15 cellular contexts compared by ENCODE assay signal in genomic region chr9:12716823-12717222, GRCh38. TPM values are rescaled to one million over a fixed set of nuclear protein-coding genes. Genes with fewer than 3 reads are reported as not detected.
DNase-seq lines count a peak whose midpoint lies in the region; ATAC-seq and TF ChIP-seq lines count a peak whose summit lies in the region.
"Had no signal": no experiment of that assay in that cellular context is flagged by ENCODE, and none has a peak within 500 bp of the region (broad histone marks: within the 10 kb centered on the region; RNA-seq: fewer than 3 reads in every experiment).

No MANE protein-coding gene starts in this region.

- no peaks in the 10 kb centered on the region for H3K9me2 ChIP-seq in DOHH2 (replicated peaks; ENCODE audit: control insufficient read depth, low read length)

- H3K27ac ChIP-seq in A673 (ENCODE audit: low read depth, low read length, poor library complexity, severe bottlenecking) (no peak overlapping the region), DOHH2 (ENCODE audit: low read depth, low read length) (no peak overlapping the region)
- H3K27ac ChIP-seq: adrenal gland, heart right ventricle, SJCRH30 had no signal

- POLR2A ChIA-PET in A673 (lab: Charles Lee; ENCODE audit: low non-redundant PET): no interaction called here

- no peaks in the 10 kb centered on the region for H3K79me2 ChIP-seq in DOHH2 (ENCODE audit: control insufficient read depth, low read length)

- peak; percentile 44 for TF ChIP-seq CTCF in A673 (conservative IDR thresholded peaks at IDR 0.05; ENCODE audit: low read depth, low read length)
- TF ChIP-seq CTCF in DOHH2 (IDR thresholded peaks at IDR 0.05; ENCODE audit: low read depth, low read length, poor library complexity, severe bottlenecking): peak; percentile 13
- TF ChIP-seq CTCF in fibroblast of mammary gland (conservative IDR thresholded peaks at IDR 0.05; ENCODE audit: control insufficient read depth, insufficient read depth, low read depth, low read length): peak; percentile 10

- no peaks in the 10 kb centered on the region for H4K20me1 ChIP-seq in DOHH2 (ENCODE audit: control insufficient read depth, insufficient read depth, low read depth, low read length)

- ATAC-seq in GM21529 (IDR thresholded peaks at IDR 0.05; ENCODE audit: unreplicated experiment): no peak
- ATAC-seq: heart right ventricle had no signal

- DNase-seq in A673 (ENCODE audit: low spot score) (no peak), NCI-H69 (lab: John Stamatoyannopoulos, UW) (peak; percentile 53), fibroblast of mammary gland (ENCODE audit: low read depth) (no peak), NOMO-1 treated with dmso at 0.1 percent for 144 hours (lab: John Stamatoyannopoulos, UW; ENCODE audit: unreplicated experiment) (no peak), NCI-H2081 (lab: John Stamatoyannopoulos, UW) (no peak)
- DNase-seq: activated CD4-positive, alpha-beta memory T cell treated with anti-CD3 and anti-CD28 coated beads for 36 hours; adrenal gland; CD4-positive, CD25-positive, alpha-beta regulatory T cell; erythroblast; heart right ventricle; kidney glomerular epithelial cell; SJCRH30 had no signal

- H3K4me3 ChIP-seq in A673 (ENCODE audit: low read depth, low read length, poor library complexity, severe bottlenecking) (no peak overlapping the region), DOHH2 (ENCODE audit: low read length) (no peak overlapping the region), fibroblast of mammary gland (ENCODE audit: control insufficient read depth, low read depth, low read length) (no peak overlapping the region)
- H3K4me3 ChIP-seq: adrenal gland, heart right ventricle, SJCRH30 had no signal

- H3K36me3 ChIP-seq in A673 (ENCODE audit: insufficient read depth, low read length, poor library complexity, severe bottlenecking): no peaks in the 10 kb centered on the region
- no peaks in the 10 kb centered on the region for H3K36me3 ChIP-seq in DOHH2 (ENCODE audit: control insufficient read depth, low read length)
- H3K36me3 ChIP-seq: adrenal gland, heart right ventricle, SJCRH30 had no signal

- intact Hi-C loops in A673 (cut with micrococcal nuclease; ENCODE audit: unreplicated experiment): no loop called here

- CTCF ChIA-PET in A673 (lab: Charles Lee): no interaction called here

- no peaks in the 10 kb centered on the region for H3K9me3 ChIP-seq in A673 (ENCODE audit: low read depth, low read length, poor library complexity, severe bottlenecking)
- no peaks in the 10 kb centered on the region for H3K9me3 ChIP-seq in DOHH2 (ENCODE audit: control insufficient read depth, insufficient read depth, low read length)
- H3K9me3 ChIP-seq: adrenal gland, heart right ventricle, SJCRH30 had no signal

- H3F3A ChIP-seq in DOHH2 (ENCODE audit: control insufficient read depth, insufficient read depth): no peaks in the 10 kb centered on the region

- H3K4me2 ChIP-seq in DOHH2 (ENCODE audit: low read length): no peak overlapping the region

- no TSS peak for BruUV-seq in A673 (replicated peaks; lab: Mats Ljungman, UMichigan)

- no peaks in the 10 kb centered on the region for H3K4me1 ChIP-seq in A673 (ENCODE audit: insufficient read depth, low read length, poor library complexity, severe bottlenecking)
- no peaks in the 10 kb centered on the region for H3K4me1 ChIP-seq in DOHH2 (ENCODE audit: control insufficient read depth, low read length)
- H3K4me1 ChIP-seq: adrenal gland, heart right ventricle, SJCRH30 had no signal

- H3K27me3 ChIP-seq in A673 (replicated peaks; ENCODE audit: insufficient read depth, low read depth, low read length, poor library complexity): no peaks in the 10 kb centered on the region
- H3K27me3 ChIP-seq in DOHH2 (ENCODE audit: control insufficient read depth, low read length): no peaks in the 10 kb centered on the region
- H3K27me3 ChIP-seq: adrenal gland, heart right ventricle, SJCRH30 had no signal

RNA-seq across cellular contexts. Expression of gene TYRP1, which starts 23.6 kb away (rescaled TPM):
- total RNA-seq in A673 (2021): 0.94 and 1.5 TPM in 2 replicates
- total RNA-seq: activated CD4-positive, alpha-beta memory T cell treated with anti-CD3 and anti-CD28 coated beads for 36 hours; activated T-helper 1 cell treated with anti-CD3 and anti-CD28 coated beads, Interleukin-12 subunit alpha, Interleukin-12 subunit beta, Interleukin-2, Interleukin-4 antibody, amounts not matched to agents 30 ng/mL and 10 ng/mL and 1 ng/mL, durations not matched to agents 14 hours and 24 hours and 36 hours; CD4-positive, CD25-positive, alpha-beta regulatory T cell had no signal

RNA-seq across cellular contexts. Expression of gene LURAP1L, which starts 58.0 kb away (rescaled TPM):
- 0.60 and 0.96 TPM in 2 replicates for total RNA-seq in A673 (2021)
- total RNA-seq: activated CD4-positive, alpha-beta memory T cell treated with anti-CD3 and anti-CD28 coated beads for 36 hours; activated T-helper 1 cell treated with anti-CD3 and anti-CD28 coated beads, Interleukin-12 subunit alpha, Interleukin-12 subunit beta, Interleukin-2, Interleukin-4 antibody, amounts not matched to agents 30 ng/mL and 10 ng/mL and 1 ng/mL, durations not matched to agents 14 hours and 24 hours and 36 hours; CD4-positive, CD25-positive, alpha-beta regulatory T cell had no signal
